ENCODE assay signal across 35 cellular contexts in genomic region chrX:34223574-34223973, GRCh38.
"Had no signal": no experiment of that assay in that cellular context is flagged by ENCODE, and none has a peak within 500 bp of the region (broad histone marks: within the 10 kb centered on the region; RNA-seq: fewer than 3 reads in every experiment).

No MANE protein-coding gene starts in this region.

- H3K9me3 ChIP-seq: MG63 had no signal

- H3K4me3 ChIP-seq: MG63 had no signal

- H3K36me3 ChIP-seq: MG63 had no signal

- H3K27me3 ChIP-seq: MG63 had no signal

- DNase-seq: Karpas-422, Kasumi-1, MG63, MM.1S, MV-4-11, NCI-H1048, NCI-H1092, NCI-H1092 treated with DMSO at 0.1 percent for 48 hours, NCI-H1105, NCI-H1105 treated with DMSO at 0.1 percent for 48 hours, NCI-H1417, NCI-H1417 treated with DMSO at 0.1 percent for 48 hours, NCI-H1436, NCI-H1436 treated with DMSO at 0.1 percent for 48 hours, NCI-H146, NCI-H1694, NCI-H1694 treated with DMSO at 0.1 percent for 48 hours, NCI-H187, NCI-H187 treated with DMSO at 0.1 percent for 48 hours, NCI-H1930, NCI-H2029, NCI-H2029 treated with DMSO at 0.1 percent for 48 hours, NCI-H2081, NCI-H2081 treated with DMSO at 0.1 percent for 48 hours, NCI-H2107, NCI-H2171, NCI-H2171 treated with DMSO at 0.1 percent for 48 hours, NCI-H2227 treated with DMSO at 0.1 percent for 48 hours, NCI-H226, NCI-H345, NCI-H446, NCI-H446 treated with DMSO at 0.1 percent for 48 hours, NCI-H510A, NCI-H510A treated with DMSO at 0.1 percent for 48 hours, NCI-H524 had no signal
